ENCODE assay signal across 8 cellular contexts in the genomic region with DNA sequence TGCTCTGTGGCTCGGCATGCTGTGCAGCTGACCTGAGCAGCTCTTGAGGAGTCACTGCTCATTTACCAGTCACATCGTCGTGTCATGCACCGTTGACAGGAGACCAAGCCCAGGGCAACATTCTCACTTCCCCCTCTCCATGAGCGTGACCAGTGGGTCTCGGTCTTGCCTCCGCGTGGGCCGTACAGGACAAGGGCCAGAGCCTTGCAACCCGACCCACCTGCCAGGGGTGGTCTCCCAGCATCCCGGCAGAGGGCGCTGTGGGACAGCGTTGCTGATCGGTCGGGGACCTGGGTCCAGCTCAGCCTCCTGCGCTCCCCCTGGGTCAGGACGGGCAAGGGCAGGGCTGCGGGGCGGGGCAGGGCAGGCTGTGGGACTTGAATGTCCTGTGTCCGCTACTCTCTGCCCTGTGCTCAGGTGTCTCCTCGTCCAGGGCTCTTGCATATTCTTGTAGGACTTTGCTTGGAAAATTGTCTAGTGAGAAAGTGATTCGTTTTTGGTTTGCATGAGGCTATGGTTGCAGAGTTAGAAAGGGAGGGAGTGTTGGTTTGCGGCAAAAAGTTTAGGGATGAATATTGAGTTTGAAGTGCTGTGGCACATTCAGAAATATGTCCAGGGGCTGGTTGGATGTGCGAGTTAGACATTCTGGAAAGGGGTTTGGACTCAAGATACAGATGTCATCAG. TPM values are rescaled to one million over a fixed set of nuclear protein-coding genes. Genes with fewer than 3 reads are reported as not detected.
DNase-seq lines count a peak whose midpoint lies in the region; ATAC-seq, FAIRE-seq and TF ChIP-seq lines count a peak whose summit lies in the region.

No MANE protein-coding gene starts in this region.

- no peak overlapping the region for H2BK15ac ChIP-seq in IMR-90 (ENCODE audit: low read depth, low read length)

- H3K9me3 Mint-ChIP-seq in activated T-helper 1 cell treated with anti-CD3 and anti-CD28 coated beads, Interleukin-12 subunit alpha, Interleukin-12 subunit beta, Interleukin-2, Interleukin-4 antibody, amounts not matched to agents 30 ng/mL and 10 ng/mL and 1 ng/mL, durations not matched to agents 14 hours and 24 hours and 36 hours: no peaks in the 10 kb centered on the region

- no peak overlapping the region for H3K4ac ChIP-seq in IMR-90 (ENCODE audit: low read depth, low read length)

- no peaks in the 10 kb centered on the region for H3K79me1 ChIP-seq in IMR-90 (ENCODE audit: low read depth in 1 of 2, low read length in 2 of 2)

- peaks cover 21% of the 10 kb centered on the region; the same call in 1 of the 2 replicates for H4K20me1 ChIP-seq in IMR-90 (ENCODE audit: insufficient read depth, low read length)

- TF ChIP-seq RAD21 in IMR-90 (IDR thresholded peaks at IDR 0.05; ENCODE audit: low read length): peak; percentile 92

- CTCF ChIA-PET in IMR-90 (lab: Yijun Ruan, JAX): interaction anchor here (0.7 to 2.4 kb wide), 17 partner anchors 10 to 996 kb away, joined by 3 to 14 read pairs (median 5); no protein-coding TSS in a partner anchor

- H3K4me3 ChIP-seq in IMR-90 (ENCODE audit: insufficient read depth, low read depth, low read length) (no peak overlapping the region), fibroblast of villous mesenchyme (ENCODE audit: low read depth, low read length) (no peak overlapping the region), testis (no peak overlapping the region)

- H2AK5ac ChIP-seq in IMR-90 (ENCODE audit: low read depth, low read length): no peak overlapping the region; the same call in 1 of the 2 replicates

- DNase-seq in DMS153 (lab: John Stamatoyannopoulos, UW): peak; percentile 35
- peak; percentile 62 for DNase-seq in IMR-90
- peak; percentile 35 for DNase-seq in RCC 7860 (ENCODE audit: low spot score)
- DNase-seq in activated T-helper 1 cell treated with anti-CD3 and anti-CD28 coated beads, Interleukin-12 subunit alpha, Interleukin-12 subunit beta, Interleukin-2, Interleukin-4 antibody, amounts not matched to agents 30 ng/mL and 10 ng/mL and 1 ng/mL, durations not matched to agents 14 hours and 24 hours and 36 hours (ENCODE audit: low spot score): peak; percentile 74
- DNase-seq in fibroblast of villous mesenchyme (ENCODE audit: low read depth): peak; percentile 74
- DNase-seq in occipital lobe (lab: John Stamatoyannopoulos, UW): peak; percentile 50
- peak; percentile 89 for DNase-seq in testis

- dilution Hi-C loops in IMR-90 (cut with HindIII; ENCODE audit: low sequenced_read_pairs, unreplicated experiment): no loop called here

- POLR2A ChIA-PET in IMR-90 (lab: Charles Lee; ENCODE audit: unreplicated experiment): no interaction called here

- TF ChIP-seq CTCF in IMR-90 (conservative IDR thresholded peaks at IDR 0.05; ENCODE audit: low read depth, low read length) (peak; percentile 93), fibroblast of villous mesenchyme (IDR thresholded peaks at IDR 0.05; ENCODE audit: insufficient read depth, low read depth, low read length) (peak; percentile 91), testis (IDR thresholded peaks at IDR 0.05) (peak; percentile 76 to 83 (median 83))

- H3K27ac ChIP-seq in IMR-90 (ENCODE audit: insufficient read depth, low read length) (no peak overlapping the region), testis (no peak overlapping the region)

- no peak overlapping the region for H3K27ac Mint-ChIP-seq in activated T-helper 1 cell treated with anti-CD3 and anti-CD28 coated beads, Interleukin-12 subunit alpha, Interleukin-12 subunit beta, Interleukin-2, Interleukin-4 antibody, amounts not matched to agents 30 ng/mL and 10 ng/mL and 1 ng/mL, durations not matched to agents 14 hours and 24 hours and 36 hours

- no peak overlapping the region for H2AK9ac ChIP-seq in IMR-90 (replicated peaks; ENCODE audit: low read depth, low read length, poor library complexity)

- H3K9ac ChIP-seq in IMR-90 (ENCODE audit: low read depth, low read length): no peak overlapping the region

- in situ Hi-C loops in IMR-90 (cut with MboI; ENCODE audit: low sequenced_read_pairs): loop anchor here (5.0 to 25.0 kb wide), 3 partner anchors 230 to 1470 kb away; no protein-coding TSS in a partner anchor

- no peaks in the 10 kb centered on the region for H3K27me3 ChIP-seq in IMR-90 (ENCODE audit: control insufficient read depth, insufficient read depth, low read length)
- no peaks in the 10 kb centered on the region for H3K27me3 ChIP-seq in testis

- no peak overlapping the region for H2BK20ac ChIP-seq in IMR-90 (ENCODE audit: low read depth, low read length)

- H3K36me3 ChIP-seq in IMR-90 (ENCODE audit: control insufficient read depth, insufficient read depth, low read length) (peaks cover 14% of the 10 kb centered on the region), testis (ENCODE audit: low read depth, missing control alignments) (no peaks in the 10 kb centered on the region)

- BruUV-seq in IMR-90 (replicated peaks; lab: Mats Ljungman, UMichigan): no TSS peak

- H3K4me1 Mint-ChIP-seq in activated T-helper 1 cell treated with anti-CD3 and anti-CD28 coated beads, Interleukin-12 subunit alpha, Interleukin-12 subunit beta, Interleukin-2, Interleukin-4 antibody, amounts not matched to agents 30 ng/mL and 10 ng/mL and 1 ng/mL, durations not matched to agents 14 hours and 24 hours and 36 hours (ENCODE audit: low read depth): peaks cover 21% of the 10 kb centered on the region

- peak overlapping the region; percentile 68 for H2AFZ ChIP-seq in IMR-90 (replicated peaks; ENCODE audit: low read length, poor library complexity)

- no peak overlapping the region for H4K91ac ChIP-seq in IMR-90 (ENCODE audit: insufficient read depth, low read depth, low read length)

- H2BK120ac ChIP-seq in IMR-90 (ENCODE audit: low read depth, low read length): no peak overlapping the region

- no peaks in the 10 kb centered on the region for H3K9me1 ChIP-seq in IMR-90 (ENCODE audit: insufficient read depth, low read length)

- no peak overlapping the region for H2BK5ac ChIP-seq in IMR-90 (ENCODE audit: low read depth, low read length, poor library complexity, severe bottlenecking)

- H3K18ac ChIP-seq in IMR-90 (ENCODE audit: low read depth, low read length): no peak overlapping the region

- TF ChIP-seq POLR2A in IMR-90 (IDR thresholded peaks at IDR 0.05; ENCODE audit: low read depth, low read length) (no peak), testis (IDR thresholded peaks at IDR 0.05) (no peak)

- H3K23ac ChIP-seq in IMR-90 (ENCODE audit: low read depth, low read length): no peak overlapping the region

- no peak overlapping the region for H4K5ac ChIP-seq in IMR-90 (ENCODE audit: low read depth, low read length)

- peaks cover 24% of the 10 kb centered on the region for H3K27me3 Mint-ChIP-seq in activated T-helper 1 cell treated with anti-CD3 and anti-CD28 coated beads, Interleukin-12 subunit alpha, Interleukin-12 subunit beta, Interleukin-2, Interleukin-4 antibody, amounts not matched to agents 30 ng/mL and 10 ng/mL and 1 ng/mL, durations not matched to agents 14 hours and 24 hours and 36 hours (ENCODE audit: insufficient read depth)

- H3K36me3 Mint-ChIP-seq in activated T-helper 1 cell treated with anti-CD3 and anti-CD28 coated beads, Interleukin-12 subunit alpha, Interleukin-12 subunit beta, Interleukin-2, Interleukin-4 antibody, amounts not matched to agents 30 ng/mL and 10 ng/mL and 1 ng/mL, durations not matched to agents 14 hours and 24 hours and 36 hours (ENCODE audit: low read depth): peaks cover 25% of the 10 kb centered on the region

- H4K8ac ChIP-seq in IMR-90 (ENCODE audit: low read depth in 2 of 2, low read length in 2 of 2): no peak overlapping the region

- no peaks in the 10 kb centered on the region for H3K9me3 ChIP-seq in IMR-90 (ENCODE audit: control insufficient read depth, insufficient read depth, low read length)
- H3K9me3 ChIP-seq in testis: no peaks in the 10 kb centered on the region

- peak overlapping the region; percentile 74 for H3K4me2 ChIP-seq in IMR-90 (ENCODE audit: low read depth, low read length)

- WGBS in IMR-90 (ENCODE audit: extremely low coverage in 2 of 2, insufficient read length in 1 of 2), 2 experiments: 27% methylated on average over 5 of the region's 24 CpGs; no CpG with 5 or more reads in 1 of the 2 experiments
- WGBS in testis, 2 donors: 8 to 10% methylated on average over 5 to 24 of the region's 24 CpGs

- peak; percentile 79 for ATAC-seq in GM21515 (IDR thresholded peaks at IDR 0.05; ENCODE audit: unreplicated experiment)
- ATAC-seq in IMR-90 (ENCODE audit: low read depth): peak; percentile 94

- H3K4me1 ChIP-seq in IMR-90 (ENCODE audit: control insufficient read depth, insufficient read depth, low read length): no peaks in the 10 kb centered on the region
- H3K4me1 ChIP-seq in testis: no peaks in the 10 kb centered on the region

- H3K56ac ChIP-seq in IMR-90 (ENCODE audit: extremely low read depth, insufficient read depth, low read length): no peak overlapping the region

- no peak overlapping the region for H3K14ac ChIP-seq in IMR-90 (replicated peaks; ENCODE audit: low read depth, low read length)

- no peak for FAIRE-seq in RCC 7860 (lab: Jason Lieb, UNC)

- peak overlapping the region; percentile 1 for H3K4me3 Mint-ChIP-seq in activated T-helper 1 cell treated with anti-CD3 and anti-CD28 coated beads, Interleukin-12 subunit alpha, Interleukin-12 subunit beta, Interleukin-2, Interleukin-4 antibody, amounts not matched to agents 30 ng/mL and 10 ng/mL and 1 ng/mL, durations not matched to agents 14 hours and 24 hours and 36 hours

- intact Hi-C loops in IMR-90 (cut with micrococcal nuclease) (loop anchor here (1.0 to 5.0 kb wide), 3 partner anchors 140 to 995 kb away; no protein-coding TSS in a partner anchor), testis (cut with DNase I; ENCODE audit: low total_unique reads) (loop anchor here (10.0 kb wide), 1 partner anchor 232 kb away; no protein-coding TSS in a partner anchor)
- intact Hi-C loops in activated T-helper 1 cell treated with anti-CD3 and anti-CD28 coated beads, Interleukin-12 subunit alpha, Interleukin-12 subunit beta, Interleukin-2, Interleukin-4 antibody, amounts not matched to agents 30 ng/mL and 10 ng/mL and 1 ng/mL, durations not matched to agents 14 hours and 24 hours and 36 hours (cut with micrococcal nuclease): loop anchor here (1.0 kb wide), 4 partner anchors 41 to 995 kb away; a partner anchor contains a TSS

RNA-seq across cellular contexts. Expression of a gene that starts 16.2 kb away (rescaled TPM):
- total RNA-seq in IMR-90 (2012; rRNA removed): 1,144 and 1,216 TPM in 2 replicates
- 439 and 492 TPM in 2 replicates for polyA plus RNA-seq in IMR-90 (2012; rRNA removed)
- 108 and 148 TPM in 2 replicates for polyA plus RNA-seq in IMR-90 (2012; cell fraction: cytosol; rRNA removed)
- polyA plus RNA-seq in IMR-90 (2012; cell fraction: nucleus; rRNA removed; ENCODE audit: low replicate concordance): 62.0 and 539 TPM in 2 replicates
- 1,084 and 1,108 TPM in 2 replicates for total RNA-seq in activated T-helper 1 cell treated with anti-CD3 and anti-CD28 coated beads, Interleukin-12 subunit alpha, Interleukin-12 subunit beta, Interleukin-2, Interleukin-4 antibody, amounts not matched to agents 30 ng/mL and 10 ng/mL and 1 ng/mL, durations not matched to agents 14 hours and 24 hours and 36 hours
- 898 and 1,093 TPM in 2 replicates for total RNA-seq in fibroblast of villous mesenchyme
- total RNA-seq in occipital lobe: 1,024 TPM
- total RNA-seq in testis: 100 to 1,000 TPM; 451 to 519 TPM
- polyA plus RNA-seq in testis (ENCODE audit: insufficient read depth, low read depth, low replicate concordance): 501 TPM

RNA-seq across cellular contexts. Expression of a gene that starts 41.5 kb away (rescaled TPM):
- 37.1 and 38.3 TPM in 2 replicates for total RNA-seq in IMR-90 (2012; rRNA removed)
- 14.4 and 16.8 TPM in 2 replicates for polyA plus RNA-seq in IMR-90 (2012; rRNA removed)
- 3.8 and 5.1 TPM in 2 replicates for polyA plus RNA-seq in IMR-90 (2012; cell fraction: cytosol; rRNA removed)
- 2.1 and 10.6 TPM in 2 replicates for polyA plus RNA-seq in IMR-90 (2012; cell fraction: nucleus; rRNA removed; ENCODE audit: low replicate concordance)
- 46.2 and 51.1 TPM in 2 replicates for total RNA-seq in activated T-helper 1 cell treated with anti-CD3 and anti-CD28 coated beads, Interleukin-12 subunit alpha, Interleukin-12 subunit beta, Interleukin-2, Interleukin-4 antibody, amounts not matched to agents 30 ng/mL and 10 ng/mL and 1 ng/mL, durations not matched to agents 14 hours and 24 hours and 36 hours
- total RNA-seq in fibroblast of villous mesenchyme: 20.6 and 36.7 TPM in 2 replicates
- 36.8 TPM for total RNA-seq in occipital lobe
- 10 to 100 TPM; 47.3 to 50.9 TPM for total RNA-seq in testis
- 48.6 TPM for polyA plus RNA-seq in testis (ENCODE audit: insufficient read depth, low read depth, low replicate concordance)

Comparison
In these comparisons a context has a peak if more than half of its experiments do, and no peak if none do; other contexts are left out.
1. DNase-seq: peak in every context shown above with its lines; median percentile 89 in testis; 74 in activated T-helper 1 cell treated with anti-CD3 and anti-CD28 coated beads, Interleukin-12 subunit alpha, Interleukin-12 subunit beta, Interleukin-2, Interleukin-4 antibody, amounts not matched to agents 30 ng/mL and 10 ng/mL and 1 ng/mL, durations not matched to agents 14 hours and 24 hours and 36 hours; 74 in fibroblast of villous mesenchyme; 62 in IMR-90; 50 in occipital lobe; 35 in DMS153; 35 in RCC 7860.